Comparison of ENCODE assay signal across 7 cellular contexts in the genomic region with DNA sequence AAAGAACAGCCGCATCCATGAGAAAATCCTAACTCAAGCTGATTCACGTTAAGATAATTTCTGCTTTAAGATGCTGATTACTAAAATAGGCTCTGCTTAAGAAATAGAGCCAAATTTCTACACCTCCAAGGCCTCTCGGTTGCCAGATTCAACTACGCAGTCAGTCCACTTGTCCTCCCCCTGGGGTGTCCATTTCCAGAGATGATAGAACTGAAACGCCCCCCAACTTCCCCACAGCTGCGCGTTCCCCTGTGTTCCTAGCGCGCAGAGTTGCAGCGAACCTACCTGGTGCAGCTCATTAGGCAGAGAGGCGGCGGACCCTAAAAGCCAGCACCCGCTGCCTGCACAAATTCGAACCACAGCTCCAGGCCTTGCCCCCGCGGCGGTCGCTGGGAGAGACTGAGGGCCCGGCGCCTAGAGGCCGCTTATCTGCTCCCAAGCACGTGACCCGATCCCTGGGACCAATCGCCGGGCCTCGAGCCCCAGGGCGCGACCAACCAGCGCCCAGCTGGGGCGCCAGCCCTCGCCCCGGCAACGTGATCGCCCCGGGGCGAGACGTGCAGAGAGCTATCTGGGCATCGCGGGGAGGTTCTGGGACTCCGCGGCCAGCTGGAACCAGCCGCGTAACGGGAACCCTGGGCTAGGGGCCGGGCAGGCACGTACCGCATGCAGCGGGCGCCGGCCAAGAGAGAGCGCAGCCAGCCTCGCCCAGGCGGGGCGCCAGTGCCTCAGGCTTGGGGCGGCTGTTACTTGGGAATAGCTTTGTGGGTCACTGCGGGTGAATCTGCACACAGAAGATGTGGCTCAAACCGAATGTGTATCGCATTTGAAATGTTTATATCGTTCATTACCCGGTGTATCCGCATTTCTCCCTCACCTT. TPM values are rescaled to one million over a fixed set of nuclear protein-coding genes. Genes with fewer than 3 reads are reported as not detected.
DNase-seq lines count a peak whose midpoint lies in the region; ATAC-seq and TF ChIP-seq lines count a peak whose summit lies in the region.

TSS of gene PPP1R3C (minus strand) at position 401 of the 880 bp plus-strand sequence. CDS start at position 299, 102 bp downstream.

- H3K27me3 Mint-ChIP-seq in mesothelial cell of epicardium (ENCODE audit: low read depth): peaks cover 8% of the 10 kb centered on the region

- peak within 1 kb of the TSS; percentile 80 for H3K4me3 Mint-ChIP-seq in mesothelial cell of epicardium

- no peaks in the 10 kb centered on the region for H3K27me3 ChIP-seq in esophagus (ENCODE audit: control insufficient read depth in 1 of 2, insufficient read depth in 2 of 2, low read length in 2 of 2)

- H3K9me3 ChIP-seq in esophagus (ENCODE audit: control insufficient read depth in 2 of 2, insufficient read depth in 1 of 2, low read depth in 1 of 2, low read length in 1 of 2): no peaks in the 10 kb centered on the region

- peaks cover 13% of the 10 kb centered on the region for H3K9me3 Mint-ChIP-seq in mesothelial cell of epicardium

- peak within 1 kb of the TSS; percentile 60 to 68 for H3K4me3 ChIP-seq in esophagus (ENCODE audit: low read depth in 1 of 2, low read length in 2 of 2)

- 3 to 4% methylated on average over 61 of the region's 61 CpGs for WGBS in esophagus, 2 donors

- peak within 1 kb of the TSS; percentile 9 to 85 for H3K27ac ChIP-seq in esophagus (ENCODE audit: low read depth in 2 of 2, low read length in 1 of 2)

- peaks cover 0 to 4% of the 10 kb centered on the region in 2 donors for H3K4me1 ChIP-seq in esophagus (ENCODE audit: control insufficient read depth in 2 of 2, insufficient read depth in 2 of 2, low read length in 1 of 2)

- peaks cover 0 to 5% of the 10 kb centered on the region in 2 donors for H3K36me3 ChIP-seq in esophagus (ENCODE audit: control insufficient read depth in 2 of 2, insufficient read depth in 2 of 2, low read length in 1 of 2)

- no peak for TF ChIP-seq CTCF in mesothelial cell of epicardium (IDR thresholded peaks at IDR 0.05; ENCODE audit: unreplicated experiment)

- ATAC-seq in GM18505 (IDR thresholded peaks at IDR 0.05; ENCODE audit: unreplicated experiment) (peak; percentile 84), HG02981 (IDR thresholded peaks at IDR 0.05; ENCODE audit: unreplicated experiment) (peak; percentile 71)

- H3K27ac Mint-ChIP-seq in mesothelial cell of epicardium: peak within 1 kb of the TSS; percentile 92

- DNase-seq in NCI-H446 (lab: John Stamatoyannopoulos, UW) (peak; percentile 61 to 96), mesothelial cell of epicardium (ENCODE audit: low spot score in 2 of 2, unreplicated experiment in 2 of 2) (peak; percentile 49 to 72)
- DNase-seq in activated T-cell treated with anti-CD3 and anti-CD28 coated beads, Interleukin-2, amount 50 U/mL, for 1 hour: peak; percentile 35
- DNase-seq in stimulated activated CD8-positive, alpha-beta memory T cell treated with anti-CD3 and anti-CD28 coated beads, Interleukin-7, amount 100 ng/mL, for 24 hours (ENCODE audit: low read depth): peak; percentile 4

- peaks cover 32% of the 10 kb centered on the region for H3K36me3 Mint-ChIP-seq in mesothelial cell of epicardium

- no peak for TF ChIP-seq POLR2A in GM18505 (IDR thresholded peaks at IDR 0.05; ENCODE audit: borderline replicate concordance, extremely low read depth, insufficient read depth, insufficient read length)

- peaks cover 48% of the 10 kb centered on the region for H3K4me1 Mint-ChIP-seq in mesothelial cell of epicardium

RNA-seq across cellular contexts. Expression of gene PPP1R3C, which starts in this region (rescaled TPM):
- 10 to 100 TPM; 50.0 to 59.4 TPM for polyA plus RNA-seq in esophagus
- total RNA-seq in mesothelial cell of epicardium: 9.2 to 9.9 TPM (median 9.7 TPM) in 3 replicates

Comparison
In these comparisons a context has a peak if more than half of its experiments do, and no peak if none do; other contexts are left out.
1. Peak in every context shown above with its lines: DNase-seq, ATAC-seq, H3K4me3 ChIP-seq and H3K27ac ChIP-seq.
2. DNase-seq: peak in every context shown above with its lines; median percentile 78 in NCI-H446; 60 in mesothelial cell of epicardium; 35 in activated T-cell treated with anti-CD3 and anti-CD28 coated beads, Interleukin-2, amount 50 U/mL, for 1 hour; 4 in stimulated activated CD8-positive, alpha-beta memory T cell treated with anti-CD3 and anti-CD28 coated beads, Interleukin-7, amount 100 ng/mL, for 24 hours.